ENCODE assay signal across 1 cellular context in the genomic region with DNA sequence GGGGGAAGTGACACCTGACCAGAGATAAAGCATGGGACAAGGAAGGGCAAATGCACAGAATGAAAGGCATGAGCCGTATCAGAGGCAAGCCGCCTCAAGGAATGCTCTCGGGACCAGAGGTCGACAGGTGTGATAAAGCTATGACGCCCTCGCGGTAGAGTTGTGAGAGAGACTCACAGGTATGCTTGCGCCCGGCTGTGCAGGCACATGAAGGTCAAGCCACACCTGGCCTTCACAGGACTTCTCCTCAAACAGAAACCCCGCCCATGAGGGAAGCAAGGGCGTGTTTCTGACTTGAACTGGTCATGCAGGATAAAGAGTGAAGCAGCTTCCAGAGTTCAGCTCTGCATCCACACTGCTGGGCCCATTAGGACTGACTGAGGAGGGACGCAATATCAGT.
TF ChIP-seq lines count a peak whose summit lies in the region.

No MANE protein-coding gene starts in this region.

TF ChIP-seq in A549, 52 proteins besides CTCF, POLR2A, EP300 and RAD21:
- TF ChIP-seq MYC (IDR thresholded peaks at IDR 0.05; ENCODE audit: borderline replicate concordance, low read length) = no peak
- TF ChIP-seq TP53 (CRISPR knock-in tag; IDR thresholded peaks at IDR 0.05) = no peak
- TF ChIP-seq FOSL2 (IDR thresholded peaks at IDR 0.05) = no peak
- TF ChIP-seq FOSL2 (CRISPR knock-in tag; IDR thresholded peaks at IDR 0.05) = no peak
- no peak for TF ChIP-seq EHMT2 (IDR thresholded peaks at IDR 0.05; ENCODE audit: low read depth)
- TF ChIP-seq MAZ (IDR thresholded peaks at IDR 0.05; ENCODE audit: borderline replicate concordance, low read depth, low read length) = no peak
- no peak for TF ChIP-seq ZFP36 (IDR thresholded peaks at IDR 0.05; ENCODE audit: borderline replicate concordance, partially characterized antibody)
- TF ChIP-seq, protein P1, sequence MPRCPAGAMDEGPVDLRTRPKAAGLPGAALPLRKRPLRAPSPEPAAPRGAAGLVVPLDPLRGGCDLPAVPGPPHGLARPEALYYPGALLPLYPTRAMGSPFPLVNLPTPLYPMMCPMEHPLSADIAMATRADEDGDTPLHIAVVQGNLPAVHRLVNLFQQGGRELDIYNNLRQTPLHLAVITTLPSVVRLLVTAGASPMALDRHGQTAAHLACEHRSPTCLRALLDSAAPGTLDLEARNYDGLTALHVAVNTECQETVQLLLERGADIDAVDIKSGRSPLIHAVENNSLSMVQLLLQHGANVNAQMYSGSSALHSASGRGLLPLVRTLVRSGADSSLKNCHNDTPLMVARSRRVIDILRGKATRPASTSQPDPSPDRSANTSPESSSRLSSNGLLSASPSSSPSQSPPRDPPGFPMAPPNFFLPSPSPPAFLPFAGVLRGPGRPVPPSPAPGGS (IDR thresholded peaks at IDR 0.05) = no peak
- TF ChIP-seq JUNB (IDR thresholded peaks at IDR 0.05) = no peak
- TF ChIP-seq FOXS1 (CRISPR knock-in tag; IDR thresholded peaks at IDR 0.05) = no peak
- TF ChIP-seq ZC3H11A (IDR thresholded peaks at IDR 0.05) = no peak
- TF ChIP-seq SREBF2 (IDR thresholded peaks at IDR 0.05) = no peak
- TF ChIP-seq RARB (CRISPR knock-in tag; IDR thresholded peaks at IDR 0.05) = no peak
